1 cellular context compared by ENCODE assay signal in genomic region chr22:19884954-19885751, GRCh38.
TF ChIP-seq lines count a peak whose summit lies in the region.

No MANE protein-coding gene starts in this region.

TF ChIP-seq in H1, 55 proteins besides CTCF, POLR2A, EP300 and RAD21:
- TF ChIP-seq NANOG (IDR thresholded peaks at IDR 0.05; ENCODE audit: insufficient read depth, low read depth, low read length, poor library complexity, severe bottlenecking) = no peak
- TF ChIP-seq HDAC6 (IDR thresholded peaks at IDR 0.05; ENCODE audit: low read depth, low read length) = no peak
- TF ChIP-seq TAF1 (IDR thresholded peaks at IDR 0.05; ENCODE audit: low read depth, low read length) = no peak
- no peak for TF ChIP-seq BRCA1 (IDR thresholded peaks at IDR 0.05; ENCODE audit: low read depth, low read length)
- TF ChIP-seq YY1 (IDR thresholded peaks at IDR 0.05; ENCODE audit: low read depth, low read length) = no peak
- no peak for TF ChIP-seq RNF2 (IDR thresholded peaks at IDR 0.05; ENCODE audit: borderline replicate concordance, low read depth, low read length, missing control alignments, poor library complexity, severe bottlenecking)
